Comparison of ENCODE assay signal across 13 cellular contexts in genomic region chr6:170137911-170138910, GRCh38.
DNase-seq lines count a peak whose midpoint lies in the region; ATAC-seq and TF ChIP-seq lines count a peak whose summit lies in the region.
"Had no signal": no experiment of that assay in that cellular context is flagged by ENCODE, and none has a peak within 500 bp of the region (broad histone marks: within the 10 kb centered on the region; RNA-seq: fewer than 3 reads in every experiment).

No MANE protein-coding gene starts in this region.

- no peak for TF ChIP-seq CTCF in heart right ventricle (IDR thresholded peaks at IDR 0.05)
- TF ChIP-seq CTCF in parathyroid adenoma (IDR thresholded peaks at IDR 0.05) = no peak

- peak overlapping the region; percentile 74 to 96 (median 86) for H3K27ac ChIP-seq in heart right ventricle
- H3K27ac ChIP-seq in parathyroid adenoma = peak overlapping the region; percentile 61
- H3K27ac ChIP-seq in urinary bladder (ENCODE audit: low read depth) = peak overlapping the region; percentile 70

- no peaks in the 10 kb centered on the region for H3K4me1 Mint-ChIP-seq in activated T-cell treated with anti-CD3 and anti-CD28 coated beads, Interleukin-2, amount 50 U/mL, for 24 hours (ENCODE audit: low read depth)
- H3K4me1 Mint-ChIP-seq: activated T-helper 17 cell treated with anti-CD3 and anti-CD28 coated beads, Interleukin-2, amount 50 U/mL, for 72 hours; stimulated activated naive CD8-positive, alpha-beta T cell treated with anti-CD3 and anti-CD28 coated beads, Interleukin-15, amount 100 ng/mL, for 72 hours had no signal

- H3K79me2 ChIP-seq in parathyroid adenoma = no peaks in the 10 kb centered on the region

- H3K36me3 ChIP-seq in heart right ventricle = peaks cover 0 to 12% (median 0%) of the 10 kb centered on the region in 9 donors
- H3K36me3 ChIP-seq in parathyroid adenoma (ENCODE audit: control insufficient read depth, insufficient read depth, low read length) = no peaks in the 10 kb centered on the region
- H3K36me3 ChIP-seq in urinary bladder (ENCODE audit: insufficient read depth) = no peaks in the 10 kb centered on the region

- no peak overlapping the region for H2AFZ ChIP-seq in parathyroid adenoma

- intact Hi-C loops in heart right ventricle (cut with DNase I) = loop anchor here in 3 of 10 donors (5.0 to 10.0 kb wide), 3 partner anchors 93 to 154 kb away; partner anchors contain the start of gene DLL1 (in 1 of the 3)

- H3K9me3 ChIP-seq in heart right ventricle = peaks cover 0 to under 1% (median 0%) of the 10 kb centered on the region in 11 donors
- H3K9me3 ChIP-seq in parathyroid adenoma (ENCODE audit: control insufficient read depth, low read length) = no peaks in the 10 kb centered on the region

- H3K27ac Mint-ChIP-seq in activated T-cell treated with anti-CD3 and anti-CD28 coated beads, Interleukin-2, amount 50 U/mL, for 24 hours = no peak overlapping the region
- H3K27ac Mint-ChIP-seq: activated T-helper 17 cell treated with anti-CD3 and anti-CD28 coated beads, Interleukin-2, amount 50 U/mL, for 72 hours had no signal

- H3K27me3 ChIP-seq in heart right ventricle (no peaks in the 10 kb centered on the region), parathyroid adenoma (ENCODE audit: control insufficient read depth, insufficient read depth, low read length) (no peaks in the 10 kb centered on the region)

- peak; percentile 20 for DNase-seq in activated T-cell treated with anti-CD3 and anti-CD28 coated beads, Interleukin-2, amount 50 U/mL, for 24 hours
- no peak for DNase-seq in activated T-cell treated with anti-CD3 and anti-CD28 coated beads for 4 hours
- no peak for DNase-seq in heart right ventricle
- DNase-seq in activated CD4-positive, alpha-beta T cell treated with anti-CD3 and anti-CD28 coated beads for 1 hour = no peak
- no peak for DNase-seq in NOMO-1 treated with DMSO at 0.1 percent for 48 hours (lab: John Stamatoyannopoulos, UW; ENCODE audit: unreplicated experiment)
- DNase-seq: Caco-2, mesendoderm had no signal

- H3K4me1 ChIP-seq in heart right ventricle = peaks cover 3 to 53% (median 38%) of the 10 kb centered on the region in 9 donors
- H3K4me1 ChIP-seq in parathyroid adenoma = peaks cover 3% of the 10 kb centered on the region
- no peaks in the 10 kb centered on the region for H3K4me1 ChIP-seq in urinary bladder (ENCODE audit: insufficient read depth)

- H3K27me3 Mint-ChIP-seq in activated T-cell treated with anti-CD3 and anti-CD28 coated beads, Interleukin-2, amount 50 U/mL, for 24 hours = peaks cover 5% of the 10 kb centered on the region
- H3K27me3 Mint-ChIP-seq: activated T-helper 17 cell treated with anti-CD3 and anti-CD28 coated beads, Interleukin-2, amount 50 U/mL, for 72 hours had no signal

- H3K4me3 Mint-ChIP-seq in activated T-cell treated with anti-CD3 and anti-CD28 coated beads, Interleukin-2, amount 50 U/mL, for 24 hours = no peak overlapping the region
- H3K4me3 Mint-ChIP-seq: activated T-helper 17 cell treated with anti-CD3 and anti-CD28 coated beads, Interleukin-2, amount 50 U/mL, for 72 hours; stimulated activated naive CD8-positive, alpha-beta T cell treated with anti-CD3 and anti-CD28 coated beads, Interleukin-15, amount 100 ng/mL, for 72 hours had no signal

- no peaks in the 10 kb centered on the region for H3K36me3 Mint-ChIP-seq in activated T-cell treated with anti-CD3 and anti-CD28 coated beads, Interleukin-2, amount 50 U/mL, for 24 hours (ENCODE audit: low read depth)

- H3K9ac ChIP-seq in parathyroid adenoma = no peak overlapping the region

- H3K9me3 Mint-ChIP-seq in activated T-cell treated with anti-CD3 and anti-CD28 coated beads, Interleukin-2, amount 50 U/mL, for 24 hours = peaks cover 2% of the 10 kb centered on the region
- H3K9me3 Mint-ChIP-seq: activated T-helper 17 cell treated with anti-CD3 and anti-CD28 coated beads, Interleukin-2, amount 50 U/mL, for 72 hours had no signal

- ATAC-seq in heart right ventricle = peak in 5 of 8 donors; percentile 8 to 33 (median 17)
- no peak for ATAC-seq in GM21528 (IDR thresholded peaks at IDR 0.05; ENCODE audit: low FRiP score, unreplicated experiment)
- ATAC-seq: activated CD4-positive, CD25-positive, alpha-beta regulatory T cell treated with anti-CD3 and anti-CD28 coated beads, Interleukin-2, amount 50 U/mL, for 24 hours; activated T-helper 17 cell treated with anti-CD3 and anti-CD28 coated beads, Interleukin-2, amount 50 U/mL, for 72 hours; stimulated activated naive CD8-positive, alpha-beta T cell treated with anti-CD3 and anti-CD28 coated beads, Interleukin-15, amount 100 ng/mL, for 72 hours had no signal

- WGBS in heart right ventricle, 2 donors = 75 to 80% methylated on average over 40 of the region's 40 CpGs
- 89% methylated on average over 40 of the region's 40 CpGs for WGBS in urinary bladder

- H3K4me3 ChIP-seq in heart right ventricle (peak overlapping the region in 4 of 10 donors; percentile 10 to 41 (median 30)), parathyroid adenoma (ENCODE audit: low read depth, low read length) (no peak overlapping the region), urinary bladder (ENCODE audit: low read depth, low read length) (no peak overlapping the region)

- no peak overlapping the region for H3K4me2 ChIP-seq in parathyroid adenoma (ENCODE audit: low read length)
